ENCODE assay signal across 8 cellular contexts in genomic region chr1:248906741-248907661, GRCh38. TPM values are rescaled to one million over a fixed set of nuclear protein-coding genes. Genes with fewer than 3 reads are reported as not detected.
DNase-seq lines count a peak whose midpoint lies in the region; ATAC-seq and TF ChIP-seq lines count a peak whose summit lies in the region.

No MANE protein-coding gene starts in this region.

- no peak overlapping the region for H3K4ac ChIP-seq in neuronal stem cell (ENCODE audit: low read length)

- no peak overlapping the region for H4K91ac ChIP-seq in neuronal stem cell (ENCODE audit: low read depth, low read length, poor library complexity)

- 26 to 33% methylated on average over 11 of the region's 19 CpGs for WGBS in esophagus squamous epithelium, 2 donors
- no CpG with 5 or more reads among the region's 19 CpGs for WGBS in neuronal stem cell (ENCODE audit: extremely low coverage in 2 of 2, insufficient read length in 2 of 2, insufficient replicate concordance in 1 of 2), 2 donors

- peak overlapping the region; percentile 74 for H3K18ac ChIP-seq in neuronal stem cell (ENCODE audit: low read length)

- H3K4me2 ChIP-seq in neuronal stem cell (ENCODE audit: insufficient read depth, low read length, poor library complexity, severe bottlenecking), result peak overlapping the region; percentile 55

- no peak overlapping the region for H2BK120ac ChIP-seq in neuronal stem cell (ENCODE audit: low read depth, low read length)

- peak overlapping the region; percentile 82 for H2AFZ ChIP-seq in neuronal stem cell (ENCODE audit: low read length)

- H3K27ac ChIP-seq in esophagus squamous epithelium (peak overlapping the region; percentile 96 to 98 (median 96)), neuronal stem cell (replicated peaks; ENCODE audit: low read length) (peak overlapping the region; percentile 92)

- no peak overlapping the region for H3K23ac ChIP-seq in neuronal stem cell (ENCODE audit: low read depth, low read length, poor library complexity)

- intact Hi-C loops in esophagus squamous epithelium (cut with DNase I), result no loop called here

- no peak overlapping the region for H2BK5ac ChIP-seq in neuronal stem cell (ENCODE audit: low read length)

- no peak for TF ChIP-seq POLR2A in esophagus squamous epithelium (IDR thresholded peaks at IDR 0.05)

- H4K8ac ChIP-seq in neuronal stem cell (ENCODE audit: low read depth, low read length), result no peak overlapping the region

- H3K36me3 ChIP-seq in esophagus squamous epithelium (peaks cover 0 to 7% (median 0%) of the 10 kb centered on the region in 3 donors), neuronal stem cell (replicated peaks in 1 of 2; ENCODE audit: control insufficient read depth in 2 of 2, insufficient read depth in 2 of 2, low read length in 2 of 2) (peaks cover 0 to 19% of the 10 kb centered on the region in 2 donors)

- H3K9me3 ChIP-seq in esophagus squamous epithelium, result no peaks in the 10 kb centered on the region
- no peaks in the 10 kb centered on the region for H3K9me3 ChIP-seq in neuronal stem cell (replicated peaks in 1 of 2; ENCODE audit: control insufficient read depth in 2 of 2, insufficient read depth in 1 of 2, low read depth in 1 of 2, low read length in 2 of 2)

- H3K14ac ChIP-seq in neuronal stem cell (ENCODE audit: low read length), result no peak overlapping the region

- peaks cover 0 to 22% (median 6%) of the 10 kb centered on the region in 3 donors for H3K4me1 ChIP-seq in esophagus squamous epithelium
- peaks cover 7 to 9% of the 10 kb centered on the region in 2 donors for H3K4me1 ChIP-seq in neuronal stem cell (ENCODE audit: control insufficient read depth in 2 of 2, insufficient read depth in 1 of 2, low read depth in 1 of 2, low read length in 2 of 2)

- H3K79me1 ChIP-seq in neuronal stem cell (ENCODE audit: low read depth, low read length), result peaks cover 2% of the 10 kb centered on the region

- H2AK5ac ChIP-seq in neuronal stem cell (ENCODE audit: low read depth, low read length), result no peak overlapping the region

- H3K4me3 ChIP-seq in esophagus squamous epithelium (peak overlapping the region; percentile 69 to 77 (median 74)), neuronal stem cell (ENCODE audit: low read length in 2 of 2) (peak overlapping the region; percentile 74 to 85)

- ATAC-seq in GM18511 (IDR thresholded peaks at IDR 0.05; ENCODE audit: unreplicated experiment) (peak; percentile 38), HG02571 (IDR thresholded peaks at IDR 0.05; ENCODE audit: unreplicated experiment) (peak; percentile 16)

- TF ChIP-seq CTCF in esophagus squamous epithelium (IDR thresholded peaks at IDR 0.05), result no peak

- no peak overlapping the region for H2BK15ac ChIP-seq in neuronal stem cell (ENCODE audit: low read length)

- no peak overlapping the region for H2BK12ac ChIP-seq in neuronal stem cell (ENCODE audit: low read length)

- H3K27me3 ChIP-seq in esophagus squamous epithelium (no peaks in the 10 kb centered on the region), neuronal stem cell (ENCODE audit: control insufficient read depth in 3 of 3, insufficient read depth in 3 of 3, low read depth in 1 of 3, low read length in 3 of 3) (no peaks in the 10 kb centered on the region)

- DNase-seq in RKO (ENCODE audit: low spot score), result peak; percentile 18
- no peak for DNase-seq in esophagus squamous epithelium (lab: John Stamatoyannopoulos, UW)
- peak; percentile 88 for DNase-seq in neuronal stem cell (ENCODE audit: low spot score)
- DNase-seq in UCSD-AML1 (lab: John Stamatoyannopoulos, UW; ENCODE audit: unreplicated experiment), result no peak
- DNase-seq in NCI-H1048 (lab: John Stamatoyannopoulos, UW), result no peak
- no peak for DNase-seq in NCI-H510A (lab: John Stamatoyannopoulos, UW)

- H3K9ac ChIP-seq in neuronal stem cell (ENCODE audit: low read depth, low read length, poor library complexity), result no peak overlapping the region

RNA-seq across cellular contexts. Expression of gene PGBD2, which starts 1.0 kb away (rescaled TPM):
- 1 to 10 TPM; 4.1 to 9.5 (median 6.7) TPM for total RNA-seq in esophagus squamous epithelium
- polyA plus RNA-seq in neuronal stem cell (2013, experiment 1 of 2), result 2.3 TPM
- 2.5 TPM for polyA plus RNA-seq in neuronal stem cell (2013, experiment 2 of 2)

RNA-seq across cellular contexts. Expression of gene ZNF692, which starts 48.1 kb away (rescaled TPM):
- total RNA-seq in esophagus squamous epithelium, result 10 to 100 TPM; 35.7 to 67.9 (median 40.7) TPM
- 43.3 TPM for polyA plus RNA-seq in neuronal stem cell (2013, experiment 1 of 2)
- polyA plus RNA-seq in neuronal stem cell (2013, experiment 2 of 2), result 39.1 TPM

Comparison
In these comparisons a context has a peak if more than half of its experiments do, and no peak if none do; other contexts are left out.
1. DNase-seq: peak in RKO (single experiment) and neuronal stem cell (single experiment); none in esophagus squamous epithelium (single experiment), UCSD-AML1 (single experiment), NCI-H1048 (single experiment) and NCI-H510A (single experiment).